Comparison of ENCODE assay signal across 29 cellular contexts in the genomic region with DNA sequence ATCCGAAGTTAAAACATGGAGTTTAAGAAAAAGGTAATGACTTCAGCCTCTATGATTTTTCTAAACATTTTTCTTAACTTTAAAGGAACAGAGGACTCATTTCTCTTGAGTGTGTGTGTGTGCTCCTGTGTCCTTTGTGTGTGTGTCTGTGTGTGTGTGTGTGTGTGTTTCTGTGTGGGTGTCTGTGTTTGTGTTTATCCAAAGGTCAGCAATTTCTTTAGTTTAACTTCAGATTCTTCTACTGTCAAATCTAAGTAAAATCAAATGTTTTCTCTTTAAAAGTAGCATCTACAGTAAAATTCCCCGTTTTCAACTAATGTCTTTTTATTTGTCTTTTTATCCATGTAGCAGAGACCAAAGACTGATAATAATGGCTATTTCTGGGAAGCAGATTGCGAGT.
"Had no signal": no experiment of that assay in that cellular context is flagged by ENCODE, and none has a peak within 500 bp of the region (broad histone marks: within the 10 kb centered on the region; RNA-seq: fewer than 3 reads in every experiment).

No MANE protein-coding gene starts in this region.

- H3K36me3 ChIP-seq: gastrocnemius medialis, left lung, neural progenitor cell, suprapubic skin, transverse colon, upper lobe of right lung, uterus had no signal

- H3K79me2 ChIP-seq: parathyroid adenoma had no signal

- DNase-seq: dorsolateral prefrontal cortex; effector CD4-positive, alpha-beta T cell; foreskin fibroblast; gastrocnemius medialis; head of caudate nucleus; left cardiac atrium; left lung; mesenchymal stem cell; midbrain; naive thymus-derived CD4-positive, alpha-beta T cell; stimulated activated CD4-positive, alpha-beta T cell treated with anti-CD3 and anti-CD28 coated beads, Interleukin-12 subunit alpha, Interleukin-12 subunit beta, amount 100 ng/mL, for 4 hours; stimulated activated CD4-positive, alpha-beta T cell treated with anti-CD3 and anti-CD28 coated beads, Interleukin-1b, Interleukin-23, amount 100 ng/mL, for 48 hours; stimulated activated CD4-positive, alpha-beta T cell treated with anti-CD3 and anti-CD28 coated beads, Interleukin-4, amount 100 ng/mL, for 1 hour; stimulated activated CD8-positive, alpha-beta memory T cell treated with anti-CD3 and anti-CD28 coated beads, Interleukin-4, amount 100 ng/mL, for 48 hours; stimulated activated naive CD4-positive, alpha-beta T cell; stimulated activated naive CD8-positive, alpha-beta T cell treated with anti-CD3 and anti-CD28 coated beads, Interleukin-15, amount 100 ng/mL, for 72 hours; transverse colon; upper lobe of right lung; uterus had no signal

- H3K36me3 Mint-ChIP-seq: naive thymus-derived CD4-positive, alpha-beta T cell; neural progenitor cell had no signal

- H3K27me3 ChIP-seq: dorsolateral prefrontal cortex, gastrocnemius medialis, left lung, neural progenitor cell, transverse colon, upper lobe of right lung, uterus had no signal

- H3K9me3 ChIP-seq: gastrocnemius medialis, left lung, suprapubic skin, transverse colon, upper lobe of right lung, uterus had no signal

- H2AFZ ChIP-seq: neural progenitor cell, parathyroid adenoma had no signal

- H3K4me1 ChIP-seq: parathyroid adenoma, suprapubic skin, uterus had no signal

- H3K9ac ChIP-seq: neural progenitor cell, parathyroid adenoma had no signal

- H3K27ac Mint-ChIP-seq: naive thymus-derived CD4-positive, alpha-beta T cell; nephron; neural progenitor cell; progenitor cell of endocrine pancreas; stimulated activated naive CD8-positive, alpha-beta T cell treated with anti-CD3 and anti-CD28 coated beads, Interleukin-15, amount 100 ng/mL, for 72 hours had no signal

- H3K27me3 Mint-ChIP-seq: progenitor cell of endocrine pancreas had no signal

- H3K4me2 ChIP-seq: neural progenitor cell, smooth muscle cell had no signal

- H3K9me3 Mint-ChIP-seq: nephron; stimulated activated naive CD8-positive, alpha-beta T cell treated with anti-CD3 and anti-CD28 coated beads, Interleukin-15, amount 100 ng/mL, for 72 hours had no signal

- H3K4me3 Mint-ChIP-seq: naive thymus-derived CD4-positive, alpha-beta T cell; nephron; neural progenitor cell; stimulated activated naive CD8-positive, alpha-beta T cell treated with anti-CD3 and anti-CD28 coated beads, Interleukin-15, amount 100 ng/mL, for 72 hours had no signal

- H3K4me3 ChIP-seq: dorsolateral prefrontal cortex, gastrocnemius medialis, left lung, neural progenitor cell, smooth muscle cell, suprapubic skin, transverse colon, upper lobe of right lung, uterus had no signal

- FAIRE-seq: islet of Langerhans had no signal

- ATAC-seq: esophagus mucosa; gastrocnemius medialis; left cardiac atrium; left lung; naive thymus-derived CD4-positive, alpha-beta T cell; sciatic nerve; stimulated activated naive CD8-positive, alpha-beta T cell treated with anti-CD3 and anti-CD28 coated beads, Interleukin-15, amount 100 ng/mL, for 72 hours; upper lobe of right lung had no signal

- H3K27ac ChIP-seq: dorsolateral prefrontal cortex, epithelial cell of prostate, gastrocnemius medialis, left lung, neural progenitor cell, parathyroid adenoma, suprapubic skin, transverse colon, upper lobe of right lung, uterus had no signal
